Comparison of ENCODE assay signal across 15 cellular contexts in genomic region chr6:106027316-106027715, GRCh38.
"Had no signal": no experiment of that assay in that cellular context is flagged by ENCODE, and none has a peak within 500 bp of the region (broad histone marks: within the 10 kb centered on the region; RNA-seq: fewer than 3 reads in every experiment).

No MANE protein-coding gene starts in this region.

- H3K27ac Mint-ChIP-seq: activated CD8-positive, alpha-beta T cell treated with anti-CD3 and anti-CD28 coated beads, Interleukin-2, amount 10 ng/mL, durations not matched to agents 7 days and 5 days; activated naive CD4-positive, alpha-beta T cell treated with anti-CD3 and anti-CD28 coated beads for 36 hours; activated T-helper 17 cell treated with anti-CD3 and anti-CD28 coated beads, Interleukin-2, amount 50 U/mL, for 72 hours; effector memory CD8-positive, alpha-beta T cell had no signal

- H3K4me3 ChIP-seq: mucosa of descending colon, uterus had no signal

- H3K36me3 Mint-ChIP-seq: naive thymus-derived CD8-positive, alpha-beta T cell had no signal

- H3K36me3 ChIP-seq: sigmoid colon, uterus had no signal

- H3K9me3 ChIP-seq: mucosa of descending colon, sigmoid colon, uterus had no signal

- ATAC-seq: activated CD8-positive, alpha-beta T cell treated with anti-CD3 and anti-CD28 coated beads, Interleukin-2, amount 10 ng/mL, durations not matched to agents 7 days and 5 days; activated T-helper 17 cell treated with anti-CD3 and anti-CD28 coated beads, Interleukin-2, amount 50 U/mL, for 72 hours; effector memory CD8-positive, alpha-beta T cell; left cardiac atrium; mucosa of descending colon; naive thymus-derived CD8-positive, alpha-beta T cell had no signal

- H3K9me3 Mint-ChIP-seq: activated naive CD4-positive, alpha-beta T cell treated with anti-CD3 and anti-CD28 coated beads for 36 hours; activated T-helper 17 cell treated with anti-CD3 and anti-CD28 coated beads, Interleukin-2, amount 50 U/mL, for 72 hours; central memory CD8-positive, alpha-beta T cell; effector memory CD8-positive, alpha-beta T cell; naive thymus-derived CD8-positive, alpha-beta T cell had no signal

- H3K4me1 ChIP-seq: uterus had no signal

- H3K27ac ChIP-seq: sigmoid colon, uterus had no signal

- DNase-seq: activated CD8-positive, alpha-beta memory T cell treated with anti-CD3 and anti-CD28 coated beads, Interleukin-2, amount 50 U/mL, for 48 hours; activated CD8-positive, alpha-beta T cell treated with anti-CD3 and anti-CD28 coated beads, Interleukin-2, amount 10 ng/mL, durations not matched to agents 7 days and 5 days; activated naive CD4-positive, alpha-beta T cell treated with anti-CD3 and anti-CD28 coated beads for 36 hours; effector memory CD8-positive, alpha-beta T cell; left cardiac atrium; naive thymus-derived CD8-positive, alpha-beta T cell; occipital lobe; sigmoid colon; stimulated activated CD4-positive, alpha-beta T cell treated with anti-CD3 and anti-CD28 coated beads, Interleukin-2, amount 100 ng/mL, for 24 hours; stimulated activated naive CD4-positive, alpha-beta T cell; T-helper 9 cell had no signal

- H3K4me3 Mint-ChIP-seq: activated CD8-positive, alpha-beta T cell treated with anti-CD3 and anti-CD28 coated beads, Interleukin-2, amount 10 ng/mL, durations not matched to agents 7 days and 5 days; activated naive CD4-positive, alpha-beta T cell treated with anti-CD3 and anti-CD28 coated beads for 36 hours; activated T-helper 17 cell treated with anti-CD3 and anti-CD28 coated beads, Interleukin-2, amount 50 U/mL, for 72 hours; central memory CD8-positive, alpha-beta T cell; effector memory CD8-positive, alpha-beta T cell had no signal

- H3K27me3 Mint-ChIP-seq: central memory CD8-positive, alpha-beta T cell had no signal

- H3K27me3 ChIP-seq: uterus had no signal
